ENCODE assay signal across 18 cellular contexts in genomic region chr11:75147875-75148263, GRCh38. TPM values are rescaled to one million over a fixed set of nuclear protein-coding genes. Genes with fewer than 3 reads are reported as not detected.
DNase-seq lines count a peak whose midpoint lies in the region; ATAC-seq and TF ChIP-seq lines count a peak whose summit lies in the region.
"Had no signal": no experiment of that assay in that cellular context is flagged by ENCODE, and none has a peak within 500 bp of the region (broad histone marks: within the 10 kb centered on the region; RNA-seq: fewer than 3 reads in every experiment).

No MANE protein-coding gene starts in this region.

- DNase-seq in CD1c-positive myeloid dendritic cell (ENCODE audit: extremely low spot score) (peak; percentile 93), NB4 (ENCODE audit: low read depth) (peak; percentile 30), globus pallidus (ENCODE audit: low spot score) (peak; percentile 48), midbrain (lab: John Stamatoyannopoulos, UW) (peak; percentile 21), NCI-H1694 (lab: John Stamatoyannopoulos, UW) (no peak)
- DNase-seq in activated naive CD4-positive, alpha-beta T cell treated with anti-CD3 and anti-CD28 coated beads, Interleukin-2, amount 50 U/mL, for 72 hours (ENCODE audit: low spot score in 2 of 2) = no peak
- DNase-seq: mucosa of descending colon; NCI-H1417; stimulated activated CD4-positive, alpha-beta T cell treated with anti-CD3 and anti-CD28 coated beads, Interleukin-2, amount 100 ng/mL, for 48 hours had no signal

- no peaks in the 10 kb centered on the region for H3K9me3 Mint-ChIP-seq in activated naive CD4-positive, alpha-beta T cell treated with anti-CD3 and anti-CD28 coated beads, Interleukin-2, amount 50 U/mL, for 72 hours
- H3K9me3 Mint-ChIP-seq: activated CD4-positive, alpha-beta memory T cell treated with anti-CD3 and anti-CD28 coated beads for 36 hours; IgD-negative memory B cell had no signal

- H3K36me3 Mint-ChIP-seq in activated naive CD4-positive, alpha-beta T cell treated with anti-CD3 and anti-CD28 coated beads, Interleukin-2, amount 50 U/mL, for 72 hours = no peaks in the 10 kb centered on the region
- H3K36me3 Mint-ChIP-seq: activated CD4-positive, alpha-beta memory T cell treated with anti-CD3 and anti-CD28 coated beads for 36 hours; IgD-negative memory B cell had no signal

- no peak overlapping the region for H3K27ac Mint-ChIP-seq in activated naive CD4-positive, alpha-beta T cell treated with anti-CD3 and anti-CD28 coated beads, Interleukin-2, amount 50 U/mL, for 72 hours
- H3K27ac Mint-ChIP-seq: activated CD4-positive, alpha-beta memory T cell treated with anti-CD3 and anti-CD28 coated beads for 36 hours; IgD-negative memory B cell had no signal

- TF ChIP-seq POLR2A in NB4 (IDR thresholded peaks at IDR 0.05; ENCODE audit: extremely low read depth, insufficient read length) = no peak

- H3K4me3 ChIP-seq in NB4 (ENCODE audit: low read depth, low read length) = no peak overlapping the region
- H3K4me3 ChIP-seq: cardiac muscle cell, GM12878, mucosa of descending colon had no signal

- TF ChIP-seq CTCF in NB4 (IDR thresholded peaks at IDR 0.05; ENCODE audit: low read depth, low read length) = no peak

- no peak for ATAC-seq in activated naive CD4-positive, alpha-beta T cell treated with anti-CD3 and anti-CD28 coated beads, Interleukin-2, amount 50 U/mL, for 72 hours
- ATAC-seq in GM21390 (IDR thresholded peaks at IDR 0.05; ENCODE audit: unreplicated experiment) (no peak), GM19467 (IDR thresholded peaks at IDR 0.05; ENCODE audit: unreplicated experiment) (no peak)
- ATAC-seq: mucosa of descending colon had no signal

RNA-seq across cellular contexts. Expression of gene SLCO2B1, which starts 3.0 kb away (rescaled TPM):
- not detected for total RNA-seq in activated naive CD4-positive, alpha-beta T cell treated with anti-CD3 and anti-CD28 coated beads, Interleukin-2, amount 50 U/mL, for 72 hours
- total RNA-seq: activated CD4-positive, alpha-beta memory T cell treated with anti-CD3 and anti-CD28 coated beads for 36 hours; cardiac muscle cell; G401 had no signal

RNA-seq across cellular contexts. Expression of gene OR2AT4, which starts 51.2 kb away (rescaled TPM):
- total RNA-seq in activated naive CD4-positive, alpha-beta T cell treated with anti-CD3 and anti-CD28 coated beads, Interleukin-2, amount 50 U/mL, for 72 hours = not detected
- total RNA-seq: activated CD4-positive, alpha-beta memory T cell treated with anti-CD3 and anti-CD28 coated beads for 36 hours; cardiac muscle cell; G401; GM12878; mucosa of descending colon; OCI-LY7; temporal lobe had no signal

Comparison
In these comparisons a context has a peak if more than half of its experiments do, and no peak if none do; other contexts are left out.
1. DNase-seq: peak in CD1c-positive myeloid dendritic cell (single experiment), NB4 (single experiment), globus pallidus (single experiment) and midbrain (single experiment); none in activated naive CD4-positive, alpha-beta T cell treated with anti-CD3 and anti-CD28 coated beads, Interleukin-2, amount 50 U/mL, for 72 hours (0 of 2) and NCI-H1694 (single experiment).